ENCODE assay signal across 12 cellular contexts in the genomic region with DNA sequence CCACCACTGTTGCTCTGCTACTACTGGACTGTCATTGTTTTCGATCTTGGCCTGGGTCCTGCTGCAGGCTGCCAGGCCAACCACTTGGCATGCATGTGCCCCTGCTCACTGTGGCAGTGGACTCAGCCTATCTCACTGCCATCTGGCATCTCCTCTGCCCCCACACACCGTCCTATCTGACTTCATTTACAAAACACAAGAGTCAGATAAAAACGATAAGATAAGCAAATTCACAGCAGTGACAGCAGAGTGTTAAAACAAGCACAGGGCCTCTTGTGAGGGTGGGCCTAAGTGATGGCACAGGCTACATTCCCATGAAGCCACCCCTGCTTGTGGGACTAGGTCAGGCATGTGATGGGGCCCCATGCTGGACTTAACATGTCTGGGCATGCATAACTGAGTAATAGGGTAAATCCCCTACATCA.
DNase-seq lines count a peak whose midpoint lies in the region; ATAC-seq and TF ChIP-seq lines count a peak whose summit lies in the region.
"Had no signal": no experiment of that assay in that cellular context is flagged by ENCODE, and none has a peak within 500 bp of the region (broad histone marks: within the 10 kb centered on the region; RNA-seq: fewer than 3 reads in every experiment).

No MANE protein-coding gene starts in this region.

- H2BK12ac ChIP-seq in mesenchymal stem cell (ENCODE audit: low read length in 2 of 2), result peak overlapping the region; percentile 14 to 73

- H3K4me1 ChIP-seq in mesenchymal stem cell (ENCODE audit: control insufficient read depth, insufficient read depth, low read depth, low read length), result peaks cover 3% of the 10 kb centered on the region

- H3K4ac ChIP-seq in mesenchymal stem cell (ENCODE audit: low read depth in 1 of 2, low read length in 2 of 2), result no peak overlapping the region

- H3K27me3 ChIP-seq in mesenchymal stem cell (ENCODE audit: control insufficient read depth in 1 of 2, insufficient read depth in 1 of 2, low read length in 2 of 2), result peaks cover 10 to 24% of the 10 kb centered on the region in 2 experiments

- H3K9me3 ChIP-seq in mesenchymal stem cell (ENCODE audit: control insufficient read depth, low read length), result no peaks in the 10 kb centered on the region

- no peak for TF ChIP-seq CTCF in choroid plexus epithelial cell (conservative IDR thresholded peaks at IDR 0.05; ENCODE audit: low read depth, low read length)

- peak; percentile 51 for ATAC-seq in HG02610 (IDR thresholded peaks at IDR 0.05; ENCODE audit: unreplicated experiment)
- ATAC-seq in HG03439 (IDR thresholded peaks at IDR 0.05; ENCODE audit: unreplicated experiment), result no peak

- H3K14ac ChIP-seq in mesenchymal stem cell (ENCODE audit: low read length in 2 of 2), result peak overlapping the region in 1 of 2 experiments; percentile 73

- H2AK5ac ChIP-seq in mesenchymal stem cell (ENCODE audit: low read length, severe bottlenecking), result no peak overlapping the region

- no peak overlapping the region for H2BK5ac ChIP-seq in mesenchymal stem cell (ENCODE audit: low read depth, low read length, poor library complexity, severe bottlenecking)

- H3K36me3 ChIP-seq in mesenchymal stem cell (ENCODE audit: control insufficient read depth in 1 of 2, insufficient read depth in 2 of 2, low read depth in 1 of 2, low read length in 2 of 2), result no peaks in the 10 kb centered on the region

- H3K9ac ChIP-seq in mesenchymal stem cell (ENCODE audit: low read length), result no peak overlapping the region

- H2BK120ac ChIP-seq in mesenchymal stem cell (ENCODE audit: low read depth, low read length), result no peak overlapping the region

- DNase-seq in DMS 273 (lab: John Stamatoyannopoulos, UW; ENCODE audit: unreplicated experiment) (peak; percentile 77), choroid plexus epithelial cell (ENCODE audit: low read depth) (peak; percentile 20), mesenchymal stem cell (peak; percentile 15), epidermal melanocyte (ENCODE audit: insufficient read length, low spot score) (no peak), NCI-H1417 treated with DMSO at 0.1 percent for 48 hours (lab: John Stamatoyannopoulos, UW) (no peak)
- no peak for DNase-seq in NK-92 treated with Interleukin-12 subunit alpha and Interleukin-12 subunit beta, amount 100 ng/mL, for 24 hours (lab: John Stamatoyannopoulos, UW)
- DNase-seq: central memory CD4-positive, alpha-beta T cell; EL; stimulated activated CD4-positive, alpha-beta T cell treated with anti-CD3 and anti-CD28 coated beads, Interleukin-2, amount 100 ng/mL, for 48 hours; stimulated activated naive CD4-positive, alpha-beta T cell had no signal

- H2BK15ac ChIP-seq in mesenchymal stem cell (ENCODE audit: low read depth, poor library complexity, severe bottlenecking), result no peak overlapping the region

- H3K18ac ChIP-seq in mesenchymal stem cell (ENCODE audit: low read depth in 1 of 2, low read length in 2 of 2), result peak overlapping the region in 1 of 2 experiments; percentile 61

- WGBS in mesenchymal stem cell, result 44% methylated on average over 3 of the region's 3 CpGs

- H4K91ac ChIP-seq in mesenchymal stem cell (ENCODE audit: low read length), result peak overlapping the region; percentile 44

- H2AFZ ChIP-seq in mesenchymal stem cell (ENCODE audit: low read depth, low read length), result peak overlapping the region; percentile 62

- H3K4me2 ChIP-seq in mesenchymal stem cell (ENCODE audit: low read length, poor library complexity, severe bottlenecking), result no peak overlapping the region

- H3K79me1 ChIP-seq in mesenchymal stem cell (replicated peaks; ENCODE audit: low read length, poor library complexity, severe bottlenecking), result no peaks in the 10 kb centered on the region

- H3K23ac ChIP-seq in mesenchymal stem cell (ENCODE audit: low read length in 2 of 2), result peak overlapping the region in 1 of 2 experiments; percentile 46

- H3K27ac ChIP-seq in mesenchymal stem cell (ENCODE audit: low read length, poor library complexity, severe bottlenecking), result no peak overlapping the region

- peak overlapping the region; percentile 66 for H4K8ac ChIP-seq in mesenchymal stem cell (ENCODE audit: low read length)

- H3K4me3 ChIP-seq in choroid plexus epithelial cell (ENCODE audit: low read depth, low read length) (no peak overlapping the region), mesenchymal stem cell (ENCODE audit: insufficient read depth in 1 of 2, low read depth in 1 of 2, low read length in 2 of 2) (no peak overlapping the region)

Comparison
In these comparisons a context has a peak if more than half of its experiments do, and no peak if none do; other contexts are left out.
1. DNase-seq: peak in DMS 273 (single experiment), choroid plexus epithelial cell (single experiment) and mesenchymal stem cell (single experiment); none in NK-92 treated with Interleukin-12 subunit alpha and Interleukin-12 subunit beta, amount 100 ng/mL, for 24 hours (single experiment), epidermal melanocyte (single experiment) and NCI-H1417 treated with DMSO at 0.1 percent for 48 hours (single experiment).